ENCODE assay signal across 9 cellular contexts in the genomic region with DNA sequence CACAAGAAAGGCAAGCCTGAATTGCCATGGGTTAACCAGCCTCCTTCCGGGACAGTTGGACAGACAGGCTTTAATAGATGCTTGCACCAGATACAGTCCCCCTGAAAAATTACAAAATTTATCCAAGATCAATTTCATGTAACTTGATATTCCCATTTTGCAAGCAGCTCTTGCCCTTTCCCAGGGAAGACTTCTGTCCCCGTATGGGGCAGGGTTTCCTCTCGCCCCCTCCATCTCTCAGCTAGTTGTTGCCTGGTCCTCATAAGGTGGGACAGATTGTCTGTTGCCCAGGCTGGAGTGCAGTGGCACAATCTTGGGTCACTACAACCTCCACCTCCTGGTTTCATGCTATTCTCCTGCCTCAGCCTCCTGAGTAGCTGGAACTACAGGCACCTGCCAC.
A peak's percentile ranks its signal among the peaks of the same experiment; 100 is the strongest.
DNase-seq lines count a peak whose midpoint lies in the region; ATAC-seq and TF ChIP-seq lines count a peak whose summit lies in the region.
"Had no signal": no experiment of that assay in that cellular context is flagged by ENCODE, and none has a peak within 500 bp of the region (broad histone marks: within the 10 kb centered on the region; RNA-seq: fewer than 3 reads in every experiment).

No MANE protein-coding gene starts in this region.

- peak overlapping the region; percentile 60 for H3K27ac ChIP-seq in psoas muscle

- no peak for TF ChIP-seq CTCF in psoas muscle (IDR thresholded peaks at IDR 0.05)

- intact Hi-C loops in activated T-helper 2 cell treated with anti-CD3 and anti-CD28 coated beads, Interferon-gamma antibody, Interleukin-2, Interleukin-4, amounts not matched to agents 10 μg/mL and 5 μg/mL and 100 μg/mL, durations not matched to agents 14 hours and 24 hours and 36 hours (cut with micrococcal nuclease), result loop anchor here (1.0 to 5.0 kb wide), 5 partner anchors 24 to 248 kb away; no protein-coding TSS in a partner anchor
- intact Hi-C loops in psoas muscle (cut with DNase I), result no loop called here

- H3K4me3 Mint-ChIP-seq in activated T-helper 2 cell treated with anti-CD3 and anti-CD28 coated beads, Interferon-gamma antibody, Interleukin-2, Interleukin-4, amounts not matched to agents 10 μg/mL and 5 μg/mL and 100 μg/mL, durations not matched to agents 14 hours and 24 hours and 36 hours (ENCODE audit: low read depth), result no peak overlapping the region

- peaks cover 51% of the 10 kb centered on the region for H3K36me3 Mint-ChIP-seq in activated T-helper 2 cell treated with anti-CD3 and anti-CD28 coated beads, Interferon-gamma antibody, Interleukin-2, Interleukin-4, amounts not matched to agents 10 μg/mL and 5 μg/mL and 100 μg/mL, durations not matched to agents 14 hours and 24 hours and 36 hours (ENCODE audit: low read depth)

- DNase-seq in Caki2 (ENCODE audit: low read depth), result peak; percentile 18
- DNase-seq in activated T-helper 2 cell treated with anti-CD3 and anti-CD28 coated beads, Interferon-gamma antibody, Interleukin-2, Interleukin-4, amounts not matched to agents 10 μg/mL and 5 μg/mL and 100 μg/mL, durations not matched to agents 14 hours and 24 hours and 36 hours (ENCODE audit: low spot score), result no peak
- DNase-seq in psoas muscle, result no peak
- no peak for DNase-seq in T1000 (lab: John Stamatoyannopoulos, UW)
- no peak for DNase-seq in OCI-M2 (lab: John Stamatoyannopoulos, UW; ENCODE audit: unreplicated experiment)
- DNase-seq in HAP-1 (ENCODE audit: low spot score in 2 of 2), result no peak
- DNase-seq: spleen had no signal

- WGBS in psoas muscle, 3 donors, result 58 to 76% (median 68%) methylated on average over 3 of the region's 3 CpGs

- H3K36me3 ChIP-seq in psoas muscle (ENCODE audit: insufficient read depth in 1 of 2, low read depth in 1 of 2), result no peaks in the 10 kb centered on the region
- H3K36me3 ChIP-seq in HAP-1 (replicated peaks), result peaks cover 2% of the 10 kb centered on the region; the same call in 1 of the 2 replicates

- peaks cover 8% of the 10 kb centered on the region for H3K9me3 Mint-ChIP-seq in activated T-helper 2 cell treated with anti-CD3 and anti-CD28 coated beads, Interferon-gamma antibody, Interleukin-2, Interleukin-4, amounts not matched to agents 10 μg/mL and 5 μg/mL and 100 μg/mL, durations not matched to agents 14 hours and 24 hours and 36 hours

- peak overlapping the region; percentile 77 for H3K27ac Mint-ChIP-seq in activated T-helper 2 cell treated with anti-CD3 and anti-CD28 coated beads, Interferon-gamma antibody, Interleukin-2, Interleukin-4, amounts not matched to agents 10 μg/mL and 5 μg/mL and 100 μg/mL, durations not matched to agents 14 hours and 24 hours and 36 hours

- peaks cover 32% of the 10 kb centered on the region for H3K4me1 Mint-ChIP-seq in activated T-helper 2 cell treated with anti-CD3 and anti-CD28 coated beads, Interferon-gamma antibody, Interleukin-2, Interleukin-4, amounts not matched to agents 10 μg/mL and 5 μg/mL and 100 μg/mL, durations not matched to agents 14 hours and 24 hours and 36 hours (ENCODE audit: low read depth)

- H3K9me3 ChIP-seq in psoas muscle (no peaks in the 10 kb centered on the region), HAP-1 (no peaks in the 10 kb centered on the region)
- H3K9me3 ChIP-seq: spleen had no signal

- H3K27me3 ChIP-seq in psoas muscle (ENCODE audit: insufficient read depth in 3 of 3, low read length in 2 of 3) (no peaks in the 10 kb centered on the region), HAP-1 (ENCODE audit: low read depth) (no peaks in the 10 kb centered on the region)
- H3K27me3 ChIP-seq: dorsolateral prefrontal cortex, spleen had no signal

- in situ Hi-C loops in Caki2 (cut with HindIII; ENCODE audit: low pct_unique_long_range_greater_than_20kb, low sequenced_read_pairs), result no loop called here
- in situ Hi-C loops in HAP-1 (cut with MboI; ENCODE audit: low sequenced_read_pairs), result no loop called here

- H3K27me3 Mint-ChIP-seq in activated T-helper 2 cell treated with anti-CD3 and anti-CD28 coated beads, Interferon-gamma antibody, Interleukin-2, Interleukin-4, amounts not matched to agents 10 μg/mL and 5 μg/mL and 100 μg/mL, durations not matched to agents 14 hours and 24 hours and 36 hours (ENCODE audit: low read depth), result no peaks in the 10 kb centered on the region

- H3K4me1 ChIP-seq in psoas muscle, result peaks cover 6% of the 10 kb centered on the region
- no peaks in the 10 kb centered on the region for H3K4me1 ChIP-seq in HAP-1

- H3K4me3 ChIP-seq in psoas muscle (no peak overlapping the region), HAP-1 (no peak overlapping the region)
- H3K4me3 ChIP-seq: dorsolateral prefrontal cortex, spleen had no signal

- peak; percentile 14 for ATAC-seq in HG02885 (IDR thresholded peaks at IDR 0.05; ENCODE audit: poor library complexity, unreplicated experiment)
- ATAC-seq in psoas muscle, result peak in 3 of 4 donors; percentile 11 to 41 (median 23)
